Comparison of ENCODE assay signal across 15 cellular contexts in genomic region chr5:25444697-25445096, GRCh38.
DNase-seq lines count a peak whose midpoint lies in the region; ATAC-seq and TF ChIP-seq lines count a peak whose summit lies in the region.
"Had no signal": no experiment of that assay in that cellular context is flagged by ENCODE, and none has a peak within 500 bp of the region (broad histone marks: within the 10 kb centered on the region; RNA-seq: fewer than 3 reads in every experiment).

No MANE protein-coding gene starts in this region.

- peak overlapping the region; percentile 82 for H3K4me2 ChIP-seq in smooth muscle cell
- H3K4me2 ChIP-seq: KMS-11 had no signal

- H3K36me3 ChIP-seq in HUES48 (ENCODE audit: control insufficient read depth, insufficient read depth, low read length): peaks cover 43% of the 10 kb centered on the region
- no peaks in the 10 kb centered on the region for H3K36me3 ChIP-seq in ectodermal cell (ENCODE audit: control insufficient read depth, insufficient read depth, low read length)
- peaks cover 25% of the 10 kb centered on the region for H3K36me3 ChIP-seq in iPS-18a (ENCODE audit: control insufficient read depth, low read depth, low read length)
- H3K36me3 ChIP-seq in smooth muscle cell (ENCODE audit: low read depth): no peaks in the 10 kb centered on the region
- H3K36me3 ChIP-seq: Peyer's patch had no signal

- H3K79me2 ChIP-seq in smooth muscle cell (ENCODE audit: low read depth): no peaks in the 10 kb centered on the region

- no peak for ATAC-seq in HG03521 (IDR thresholded peaks at IDR 0.05; ENCODE audit: unreplicated experiment)

- no peaks in the 10 kb centered on the region for H4K20me1 ChIP-seq in smooth muscle cell (ENCODE audit: low read depth)

- WGBS in ectodermal cell, 2 experiments: 5% methylated on average over 2 of the region's 2 CpGs; no CpG with 5 or more reads in 1 of the 2 experiments
- 26% methylated on average over 2 of the region's 2 CpGs for WGBS in smooth muscle cell (ENCODE audit: low lambda C conversion rate)

- H3K4me3 ChIP-seq in HUES48 (ENCODE audit: low read depth, low read length) (peak overlapping the region; percentile 83), ectodermal cell (ENCODE audit: insufficient read depth, low read depth, low read length) (peak overlapping the region; percentile 44), iPS-18a (ENCODE audit: low read length) (peak overlapping the region; percentile 100), smooth muscle cell (peak overlapping the region; percentile 32)
- H3K4me3 ChIP-seq: Peyer's patch had no signal

- TF ChIP-seq CTCF in smooth muscle cell (IDR thresholded peaks at IDR 0.05; ENCODE audit: borderline replicate concordance, insufficient read depth, poor library complexity, severe bottlenecking): no peak

- DNase-seq in smooth muscle cell (lab: John Stamatoyannopoulos, UW; ENCODE audit: unreplicated experiment) (no peak), AG20443 (ENCODE audit: low spot score) (no peak), GF-D8 (lab: John Stamatoyannopoulos, UW) (no peak)
- DNase-seq: C1 segment of cervical spinal cord; CD8-positive, alpha-beta memory T cell; DMS53; EL; MV-4-11; NCI-H1694 treated with DMSO at 0.1 percent for 48 hours; Peyer's patch had no signal

- H2AFZ ChIP-seq in smooth muscle cell (ENCODE audit: low read depth): peak overlapping the region; percentile 98

- H3K4me1 ChIP-seq in HUES48 (ENCODE audit: control insufficient read depth, insufficient read depth, low read length) (peaks cover 52% of the 10 kb centered on the region), ectodermal cell (ENCODE audit: control insufficient read depth, insufficient read depth, low read length) (peaks cover 10% of the 10 kb centered on the region), iPS-18a (ENCODE audit: control insufficient read depth, low read depth, low read length) (peaks cover 45% of the 10 kb centered on the region), smooth muscle cell (ENCODE audit: low read depth) (peaks cover 50% of the 10 kb centered on the region)
- H3K4me1 ChIP-seq: Peyer's patch had no signal

- H3K27ac ChIP-seq in HUES48 (ENCODE audit: low read depth, low read length) (peak overlapping the region; percentile 91), ectodermal cell (ENCODE audit: insufficient read depth, low read depth, low read length, poor library complexity, severe bottlenecking) (peak overlapping the region; percentile 27), iPS-18a (ENCODE audit: low read length) (peak overlapping the region; percentile 75), smooth muscle cell (ENCODE audit: low read depth) (peak overlapping the region; percentile 29)
- H3K27ac ChIP-seq: KMS-11, Peyer's patch had no signal

- no peaks in the 10 kb centered on the region for H3K27me3 ChIP-seq in HUES48 (ENCODE audit: control insufficient read depth, insufficient read depth, low read length)
- H3K27me3 ChIP-seq in ectodermal cell (ENCODE audit: control insufficient read depth, insufficient read depth, low read length, poor library complexity, severe bottlenecking): no peaks in the 10 kb centered on the region
- H3K27me3 ChIP-seq in iPS-18a (ENCODE audit: control insufficient read depth, insufficient read depth, low read length): no peaks in the 10 kb centered on the region
- no peaks in the 10 kb centered on the region for H3K27me3 ChIP-seq in smooth muscle cell (ENCODE audit: low read depth)
- H3K27me3 ChIP-seq: Peyer's patch had no signal

- H3K9ac ChIP-seq in HUES48 (ENCODE audit: low read depth, low read length) (peak overlapping the region; percentile 98), iPS-18a (ENCODE audit: low read length) (peak overlapping the region; percentile 93), smooth muscle cell (ENCODE audit: low read depth) (no peak overlapping the region)
- H3K9ac ChIP-seq: KMS-11 had no signal

- H3F3A ChIP-seq in smooth muscle cell (ENCODE audit: low read depth): peaks cover 10% of the 10 kb centered on the region

- H3K9me3 ChIP-seq in HUES48 (ENCODE audit: control insufficient read depth, insufficient read depth, low read length) (no peaks in the 10 kb centered on the region), ectodermal cell (ENCODE audit: control insufficient read depth, low read length) (no peaks in the 10 kb centered on the region), iPS-18a (ENCODE audit: control insufficient read depth, low read depth, low read length) (no peaks in the 10 kb centered on the region), smooth muscle cell (replicated peaks; ENCODE audit: low read depth) (no peaks in the 10 kb centered on the region)
- H3K9me3 ChIP-seq: Peyer's patch had no signal

Comparison
In these comparisons a context has a peak if more than half of its experiments do, and no peak if none do; other contexts are left out.
1. H3K27ac ChIP-seq: peak in every context shown above with its lines; median percentile 91 in HUES48; 75 in iPS-18a; 29 in smooth muscle cell; 27 in ectodermal cell.
2. H3K4me3 ChIP-seq: peak in every context shown above with its lines; median percentile 100 in iPS-18a; 83 in HUES48; 44 in ectodermal cell; 32 in smooth muscle cell.